In the genomic region with DNA sequence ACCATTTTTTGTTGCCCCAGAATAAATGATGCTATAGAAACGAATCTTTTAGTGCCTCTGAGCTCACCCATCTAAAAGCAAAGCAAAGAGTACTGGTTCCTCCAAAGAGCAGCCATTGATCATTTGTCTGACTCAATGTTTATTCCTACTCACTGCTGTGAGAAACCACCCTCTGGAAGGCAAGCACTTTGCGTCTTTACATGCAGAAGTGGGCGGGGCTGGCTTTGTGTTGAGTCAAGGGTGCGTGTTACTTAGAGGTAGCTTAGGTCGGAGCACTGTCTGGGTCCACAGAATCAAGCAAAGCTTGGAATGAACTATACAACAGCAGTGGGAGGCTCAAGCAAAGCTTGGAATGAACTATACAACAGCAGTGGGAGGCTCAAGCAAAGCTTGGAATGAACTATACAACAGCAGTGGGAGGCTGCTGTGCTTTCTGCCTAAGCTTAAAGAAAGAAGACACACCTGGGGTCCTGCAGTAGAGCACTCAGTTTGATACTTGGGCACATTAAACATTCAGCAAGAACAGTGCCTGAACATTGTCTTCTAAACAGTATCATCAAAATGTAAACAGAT, we compare ENCODE assay signal across 24 cellular contexts.
DNase-seq lines count a peak whose midpoint lies in the region; ATAC-seq and TF ChIP-seq lines count a peak whose summit lies in the region.
"Had no signal": no experiment of that assay in that cellular context is flagged by ENCODE, and none has a peak within 500 bp of the region (broad histone marks: within the 10 kb centered on the region; RNA-seq: fewer than 3 reads in every experiment).

No MANE protein-coding gene starts in this region.

- H3K36me3 Mint-ChIP-seq in MCF 10A (ENCODE audit: insufficient read depth, unreplicated experiment) = no peaks in the 10 kb centered on the region
- peaks cover 2% of the 10 kb centered on the region; the same call in 1 of the 2 replicates for H3K36me3 Mint-ChIP-seq in WTC11
- no peaks in the 10 kb centered on the region for H3K36me3 Mint-ChIP-seq in osteocyte (ENCODE audit: unreplicated experiment)
- H3K36me3 Mint-ChIP-seq: activated naive CD4-positive, alpha-beta T cell treated with anti-CD3 and anti-CD28 coated beads, Interleukin-2, amount 10 ng/mL, durations not matched to agents 7 days and 5 days had no signal

- H3K4me1 ChIP-seq in breast epithelium = no peaks in the 10 kb centered on the region
- H3K4me1 ChIP-seq in hepatocyte (ENCODE audit: insufficient read depth) = peaks cover 6% of the 10 kb centered on the region
- H3K4me1 ChIP-seq: A549; ascending aorta; BLaER1 treated with 17β-estradiol and CSF1 and Interleukin-3, amounts not matched to agents 10 nM and 100 nM had no signal

- no peaks in the 10 kb centered on the region for H3K27me3 Mint-ChIP-seq in MCF 10A (ENCODE audit: insufficient read depth, unreplicated experiment)
- H3K27me3 Mint-ChIP-seq in WTC11 (ENCODE audit: low read depth) = no peaks in the 10 kb centered on the region
- H3K27me3 Mint-ChIP-seq in osteocyte (ENCODE audit: unreplicated experiment) = peaks cover 14% of the 10 kb centered on the region
- H3K27me3 Mint-ChIP-seq: activated naive CD4-positive, alpha-beta T cell treated with anti-CD3 and anti-CD28 coated beads, Interleukin-2, amount 10 ng/mL, durations not matched to agents 7 days and 5 days had no signal

- no peak overlapping the region for H2AFZ ChIP-seq in hepatocyte
- H2AFZ ChIP-seq: PC-9 had no signal

- no peaks in the 10 kb centered on the region for H3K9me2 ChIP-seq in hepatocyte (replicated peaks; ENCODE audit: insufficient read depth)

- no peaks in the 10 kb centered on the region for H3K79me2 ChIP-seq in hepatocyte

- POLR2A ChIA-PET in MCF 10A (lab: Yijun Ruan, JAX) = interaction anchor here (1.4 kb wide), 1 partner anchor 40 kb away, joined by 3 read pairs; no protein-coding TSS in a partner anchor
- POLR2A ChIA-PET in WTC11 (lab: Charles Lee) = no interaction called here

- no peak for TF ChIP-seq CTCF in MCF 10A (IDR thresholded peaks at IDR 0.05; ENCODE audit: unreplicated experiment)
- TF ChIP-seq CTCF in breast epithelium (IDR thresholded peaks at IDR 0.05) = no peak
- no peak for TF ChIP-seq CTCF in WTC11 (IDR thresholded peaks at IDR 0.05)
- no peak for TF ChIP-seq CTCF in hepatocyte (IDR thresholded peaks at IDR 0.05; ENCODE audit: poor library complexity)
- no peak for TF ChIP-seq CTCF in osteocyte (IDR thresholded peaks at IDR 0.05)

- H3K4me1 Mint-ChIP-seq in MCF 10A (ENCODE audit: insufficient read depth, unreplicated experiment) (no peaks in the 10 kb centered on the region), WTC11 (peaks cover 40% of the 10 kb centered on the region), osteocyte (ENCODE audit: unreplicated experiment) (peaks cover 8% of the 10 kb centered on the region)
- H3K4me1 Mint-ChIP-seq: activated naive CD4-positive, alpha-beta T cell treated with anti-CD3 and anti-CD28 coated beads, Interleukin-2, amount 10 ng/mL, durations not matched to agents 7 days and 5 days had no signal

- no peak for TF ChIP-seq POLR2A in breast epithelium (IDR thresholded peaks at IDR 0.05)

- H3K4me3 ChIP-seq in breast epithelium (no peak overlapping the region), hepatocyte (no peak overlapping the region)
- H3K4me3 ChIP-seq: A549; ascending aorta; BLaER1 treated with 17β-estradiol and CSF1 and Interleukin-3, amounts not matched to agents 10 nM and 100 nM; GM12878; HAP-1; PC-9 had no signal

- H3K9me3 ChIP-seq in breast epithelium (no peaks in the 10 kb centered on the region), hepatocyte (ENCODE audit: low read depth) (no peaks in the 10 kb centered on the region)
- H3K9me3 ChIP-seq: A549; ascending aorta; BLaER1 treated with 17β-estradiol and CSF1 and Interleukin-3, amounts not matched to agents 10 nM and 100 nM; HAP-1 had no signal

- no TSS peak for BruUV-seq in MCF 10A (replicated peaks; lab: Mats Ljungman, UMichigan)

- H3K27me3 ChIP-seq in breast epithelium = no peaks in the 10 kb centered on the region
- no peaks in the 10 kb centered on the region for H3K27me3 ChIP-seq in hepatocyte
- H3K27me3 ChIP-seq: ascending aorta; BLaER1 treated with 17β-estradiol and CSF1 and Interleukin-3, amounts not matched to agents 10 nM and 100 nM had no signal

- DNase-seq in MCF 10A (ENCODE audit: unreplicated experiment) = peak; percentile 66
- no peak for DNase-seq in breast epithelium (ENCODE audit: low spot score in 2 of 2)
- no peak for DNase-seq in WTC11 (ENCODE audit: low spot score)
- DNase-seq in hepatocyte (ENCODE audit: low spot score) = peak; percentile 54
- no peak for DNase-seq in osteocyte (ENCODE audit: extremely low spot score, unreplicated experiment)
- no peak for DNase-seq in EL
- DNase-seq in NOMO-1 treated with dmso at 0.1 percent for 144 hours (lab: John Stamatoyannopoulos, UW; ENCODE audit: unreplicated experiment) = no peak
- DNase-seq: activated CD4-positive, CD25-positive, alpha-beta regulatory T cell; activated naive CD4-positive, alpha-beta T cell treated with anti-CD3 and anti-CD28 coated beads, Interleukin-2, amount 10 ng/mL, durations not matched to agents 7 days and 5 days; activated T-cell treated with anti-CD3 and anti-CD28 coated beads, Interleukin-2, amount 50 U/mL, for 4 hours; hypothalamus; KG1; NCI-H1092 treated with DMSO at 0.1 percent for 48 hours; NCI-H2171; NCI-H774; PC-9; T-helper 2 cell had no signal

- H3K4me2 ChIP-seq in hepatocyte = no peak overlapping the region
- H3K4me2 ChIP-seq: A549; BLaER1 treated with 17β-estradiol and CSF1 and Interleukin-3, amounts not matched to agents 10 nM and 100 nM; PC-9 had no signal

- peaks cover 7% of the 10 kb centered on the region for H3K9me3 Mint-ChIP-seq in MCF 10A (ENCODE audit: unreplicated experiment)
- peaks cover 8% of the 10 kb centered on the region; the same call in 1 of the 2 replicates for H3K9me3 Mint-ChIP-seq in WTC11
- H3K9me3 Mint-ChIP-seq in osteocyte (ENCODE audit: unreplicated experiment) = peaks cover 4% of the 10 kb centered on the region
- H3K9me3 Mint-ChIP-seq: activated naive CD4-positive, alpha-beta T cell treated with anti-CD3 and anti-CD28 coated beads, Interleukin-2, amount 10 ng/mL, durations not matched to agents 7 days and 5 days; activated T-cell treated with anti-CD3 and anti-CD28 coated beads, Interleukin-2, amount 50 U/mL, for 4 hours had no signal

- WGBS in hepatocyte (ENCODE audit: low lambda C conversion rate, missing lambda C conversion rate) = 65% methylated on average over 5 of the region's 5 CpGs

- no peaks in the 10 kb centered on the region for H4K20me1 ChIP-seq in hepatocyte (ENCODE audit: insufficient read depth, poor library complexity, severe bottlenecking)
- H4K20me1 ChIP-seq: BLaER1 treated with 17β-estradiol and CSF1 and Interleukin-3, amounts not matched to agents 10 nM and 100 nM had no signal

- H3K27ac ChIP-seq in breast epithelium (no peak overlapping the region), hepatocyte (no peak overlapping the region)
- H3K27ac ChIP-seq: A549; ascending aorta; BLaER1 treated with 17β-estradiol and CSF1 and Interleukin-3, amounts not matched to agents 10 nM and 100 nM; HL-60; PC-9 had no signal

- H3K36me3 ChIP-seq in breast epithelium (no peaks in the 10 kb centered on the region), hepatocyte (replicated peaks; ENCODE audit: insufficient read depth, low read depth) (no peaks in the 10 kb centered on the region)
- H3K36me3 ChIP-seq: ascending aorta; BLaER1 treated with 17β-estradiol and CSF1 and Interleukin-3, amounts not matched to agents 10 nM and 100 nM; HAP-1 had no signal

- H3K4me3 Mint-ChIP-seq in MCF 10A (ENCODE audit: unreplicated experiment) (no peak overlapping the region), WTC11 (no peak overlapping the region), osteocyte (ENCODE audit: unreplicated experiment) (no peak overlapping the region)
- H3K4me3 Mint-ChIP-seq: activated naive CD4-positive, alpha-beta T cell treated with anti-CD3 and anti-CD28 coated beads, Interleukin-2, amount 10 ng/mL, durations not matched to agents 7 days and 5 days; activated T-cell treated with anti-CD3 and anti-CD28 coated beads, Interleukin-2, amount 50 U/mL, for 4 hours had no signal

- CTCF ChIA-PET in MCF 10A (lab: Yijun Ruan, JAX) (interaction anchor here (0.7 to 1.3 kb wide), 2 partner anchors 10 to 496 kb away, joined by 3 to 4 read pairs; no protein-coding TSS in a partner anchor), WTC11 (lab: Charles Lee) (no interaction called here)

- H3K27ac Mint-ChIP-seq in MCF 10A (ENCODE audit: low read depth, unreplicated experiment) (no peak overlapping the region), WTC11 (no peak overlapping the region), osteocyte (ENCODE audit: unreplicated experiment) (no peak overlapping the region)
- H3K27ac Mint-ChIP-seq: activated naive CD4-positive, alpha-beta T cell treated with anti-CD3 and anti-CD28 coated beads, Interleukin-2, amount 10 ng/mL, durations not matched to agents 7 days and 5 days had no signal

- intact Hi-C loops in MCF 10A (cut with micrococcal nuclease) (no loop called here), breast epithelium (cut with DNase I; ENCODE audit: low total_unique reads) (no loop called here)

- ATAC-seq in WTC11 (peak; percentile 71), GM19324 (IDR thresholded peaks at IDR 0.05; ENCODE audit: low FRiP score, unreplicated experiment) (no peak)
- ATAC-seq: A549; activated T-cell treated with anti-CD3 and anti-CD28 coated beads, Interleukin-2, amount 50 U/mL, for 4 hours; GM12878 had no signal

TF ChIP-seq in WTC11, 78 proteins besides CTCF, POLR2A, EP300 and RAD21 (continues in another document):
- TF ChIP-seq, protein P1, sequence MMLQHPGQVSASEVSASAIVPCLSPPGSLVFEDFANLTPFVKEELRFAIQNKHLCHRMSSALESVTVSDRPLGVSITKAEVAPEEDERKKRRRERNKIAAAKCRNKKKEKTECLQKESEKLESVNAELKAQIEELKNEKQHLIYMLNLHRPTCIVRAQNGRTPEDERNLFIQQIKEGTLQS (CRISPR knock-in tag; conservative IDR thresholded peaks at IDR 0.05) = no peak
- TF ChIP-seq, protein P2, sequence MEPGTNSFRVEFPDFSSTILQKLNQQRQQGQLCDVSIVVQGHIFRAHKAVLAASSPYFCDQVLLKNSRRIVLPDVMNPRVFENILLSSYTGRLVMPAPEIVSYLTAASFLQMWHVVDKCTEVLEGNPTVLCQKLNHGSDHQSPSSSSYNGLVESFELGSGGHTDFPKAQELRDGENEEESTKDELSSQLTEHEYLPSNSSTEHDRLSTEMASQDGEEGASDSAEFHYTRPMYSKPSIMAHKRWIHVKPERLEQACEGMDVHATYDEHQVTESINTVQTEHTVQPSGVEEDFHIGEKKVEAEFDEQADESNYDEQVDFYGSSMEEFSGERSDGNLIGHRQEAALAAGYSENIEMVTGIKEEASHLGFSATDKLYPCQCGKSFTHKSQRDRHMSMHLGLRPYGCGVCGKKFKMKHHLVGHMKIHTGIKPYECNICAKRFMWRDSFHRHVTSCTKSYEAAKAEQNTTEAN (CRISPR knock-in tag; IDR thresholded peaks at IDR 0.05) = no peak
- TF ChIP-seq ZNF263 (CRISPR knock-in tag; IDR thresholded peaks at IDR 0.05; ENCODE audit: low read depth) = no peak

Comparison
In these comparisons a context has a peak if more than half of its experiments do, and no peak if none do; other contexts are left out.
1. DNase-seq: peak in MCF 10A (single experiment) and hepatocyte (single experiment); none in breast epithelium (0 of 2), WTC11 (single experiment), osteocyte (single experiment), EL (single experiment) and NOMO-1 treated with dmso at 0.1 percent for 144 hours (single experiment).